In the genomic region with DNA sequence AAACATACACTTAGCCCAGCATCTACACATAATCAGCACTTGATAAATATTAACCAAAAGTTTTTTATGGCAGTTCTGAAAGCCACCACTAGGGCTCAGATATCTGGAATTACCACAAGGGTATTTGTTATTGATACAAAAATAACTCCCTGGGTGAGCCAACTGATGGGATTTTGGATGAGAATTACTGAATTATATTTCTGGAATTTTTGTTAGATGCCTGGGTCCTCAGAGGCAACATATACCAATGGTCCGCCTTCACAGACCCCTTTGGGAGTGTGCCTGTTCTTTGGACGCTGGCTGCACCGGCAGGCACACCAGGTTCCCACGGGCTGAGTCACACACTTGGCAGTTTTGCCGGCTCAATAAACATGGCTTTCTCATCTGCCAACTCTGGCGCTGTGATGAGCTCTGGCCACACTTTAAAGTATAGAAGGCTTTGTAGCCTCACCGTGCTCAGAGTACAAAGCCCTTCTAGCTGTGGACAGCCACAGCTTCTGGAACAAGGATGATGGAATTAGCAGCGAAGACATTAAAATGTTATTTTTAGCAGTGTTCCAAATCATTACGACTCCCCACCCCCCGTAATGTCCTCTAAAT, we compare ENCODE assay signal across 9 cellular contexts. TPM values are rescaled to one million over a fixed set of nuclear protein-coding genes. Genes with fewer than 3 reads are reported as not detected.
DNase-seq lines count a peak whose midpoint lies in the region; ATAC-seq, FAIRE-seq and TF ChIP-seq lines count a peak whose summit lies in the region.
"Had no signal": no experiment of that assay in that cellular context is flagged by ENCODE, and none has a peak within 500 bp of the region (broad histone marks: within the 10 kb centered on the region; RNA-seq: fewer than 3 reads in every experiment).

No MANE protein-coding gene starts in this region.

- TF ChIP-seq EP300 in SK-N-SH (IDR thresholded peaks at IDR 0.05; ENCODE audit: borderline replicate concordance in 1 of 2, low read depth in 1 of 2, low read length in 1 of 2) = peak in 1 of 2 experiments; percentile 22; a peak in 1 of 4 replicates

- H2AFZ ChIP-seq in SK-N-SH (ENCODE audit: low read depth) = peak overlapping the region; percentile 66; the same call in 1 of the 2 replicates

- H3K79me2 ChIP-seq in SK-N-SH (ENCODE audit: insufficient read depth) = no peaks in the 10 kb centered on the region

- H3K9ac ChIP-seq in SK-N-SH = peak overlapping the region; percentile 12; the same call in 1 of the 2 replicates

- DNase-seq in AG08396 (ENCODE audit: low spot score) = peak; percentile 77
- peak; percentile 76 for DNase-seq in HTR-8/SVneo (ENCODE audit: insufficient read length, low spot score)
- peak; percentile 37 for DNase-seq in SK-N-SH
- peak; percentile 58 for DNase-seq in glomerular endothelial cell (ENCODE audit: extremely low read depth, low read depth, low spot score)
- DNase-seq in pons (ENCODE audit: low spot score) = peak; percentile 66
- DNase-seq in stimulated activated naive CD8-positive, alpha-beta T cell treated with anti-CD3 and anti-CD28 coated beads, Interleukin-15, Interleukin-2, amounts not matched to agents 100 U/mL and 50 U/mL, for 24 hours = no peak
- no peak for DNase-seq in SKM-1 treated with dmso at 0.1 percent for 144 hours (lab: John Stamatoyannopoulos, UW; ENCODE audit: unreplicated experiment)

- peak overlapping the region; percentile 44 for H3K4me2 ChIP-seq in SK-N-SH

- peak overlapping the region in 1 of 2 experiments; percentile 27; a peak in 1 of 4 replicates for H3K4me3 ChIP-seq in SK-N-SH (ENCODE audit: low read depth in 2 of 2, low read length in 1 of 2)

- peaks cover 9% of the 10 kb centered on the region for H3F3A ChIP-seq in SK-N-SH (replicated peaks; ENCODE audit: insufficient read depth)

- TF ChIP-seq RAD21 in SK-N-SH (IDR thresholded peaks at IDR 0.05; ENCODE audit: low read length) = peak; percentile 15; the same call in 1 of the 2 replicates

- CTCF ChIA-PET in SK-N-SH (lab: Yijun Ruan, JAX) = interaction anchor here (0.6 to 1.1 kb wide), 8 partner anchors 10 to 223 kb away, joined by 3 to 5 read pairs (median 3); no protein-coding TSS in a partner anchor

- H3K9me2 ChIP-seq in SK-N-SH = no peaks in the 10 kb centered on the region

- H3K9me3 ChIP-seq in SK-N-SH = no peaks in the 10 kb centered on the region

- FAIRE-seq in HTR-8/SVneo (lab: Jason Lieb, UNC) = peak; percentile 91
- FAIRE-seq: GM18507 had no signal

- ATAC-seq in stimulated activated naive CD8-positive, alpha-beta T cell treated with anti-CD3 and anti-CD28 coated beads, Interleukin-15, Interleukin-2, amounts not matched to agents 100 U/mL and 50 U/mL, for 24 hours = no peak
- ATAC-seq in GM21367 (IDR thresholded peaks at IDR 0.05; ENCODE audit: unreplicated experiment) = no peak

- H3K27ac ChIP-seq in SK-N-SH (ENCODE audit: low read depth in 2 of 2, low read length in 1 of 2) = peak overlapping the region in 1 of 2 experiments; percentile 85; a peak in 2 of 4 replicates

- H4K20me1 ChIP-seq in SK-N-SH (ENCODE audit: insufficient read depth) = no peaks in the 10 kb centered on the region

- H3K27me3 ChIP-seq in SK-N-SH (ENCODE audit: insufficient read depth) = no peaks in the 10 kb centered on the region

- peaks cover 0 to 2% of the 10 kb centered on the region in 2 experiments; a peak in 3 of 4 replicates for H3K4me1 ChIP-seq in SK-N-SH (ENCODE audit: control insufficient read depth in 1 of 2, insufficient read depth in 2 of 2, low read depth in 1 of 2, low read length in 1 of 2)

- WGBS in SK-N-SH (ENCODE audit: low lambda C conversion rate) = 31% methylated on average over 10 of the region's 10 CpGs

- no peaks in the 10 kb centered on the region for H3K36me3 ChIP-seq in SK-N-SH (replicated peaks in 1 of 2; ENCODE audit: control insufficient read depth in 1 of 2, insufficient read depth in 2 of 2, low read length in 1 of 2)

- TF ChIP-seq CTCF in SK-N-SH (IDR thresholded peaks at IDR 0.05) = peak; percentile 99

- POLR2A ChIA-PET in SK-N-SH (lab: Yijun Ruan, JAX) = no interaction called here

TF ChIP-seq in SK-N-SH, 30 proteins besides CTCF, POLR2A, EP300 and RAD21 (continues in another document):
- TF ChIP-seq EZH2phosphoT487 (IDR thresholded peaks at IDR 0.05; ENCODE audit: borderline replicate concordance, low read depth) (no peak), FOXM1 (IDR thresholded peaks at IDR 0.05; ENCODE audit: low read depth) (no peak), POLR2AphosphoS5 (IDR thresholded peaks at IDR 0.05; ENCODE audit: low read depth, low read length) (no peak; the same call in 1 of the 2 replicates), FOXJ3 (CRISPR knock-in tag; IDR thresholded peaks at IDR 0.05) (no peak), ZBTB33 (IDR thresholded peaks at IDR 0.05; ENCODE audit: borderline replicate concordance, low read depth) (no peak), YY1 (IDR thresholded peaks at IDR 0.05; ENCODE audit: low read depth) (peak; percentile 74), REST (IDR thresholded peaks at IDR 0.05; ENCODE audit: low read depth, low read length) (no peak), SIN3A (IDR thresholded peaks at IDR 0.05; ENCODE audit: borderline replicate concordance, low read depth, low read length) (0 out of 2 replicates have a peak, but pooled peaks have one; percentile 16), GATA2 (CRISPR knock-in tag; IDR thresholded peaks at IDR 0.05) (no peak), TCF12 (IDR thresholded peaks at IDR 0.05) (peak; percentile 64; the same call in 1 of the 2 replicates), MAX (IDR thresholded peaks at IDR 0.05; ENCODE audit: low read depth) (peak; percentile 56), GABPA (IDR thresholded peaks at IDR 0.05; ENCODE audit: low read depth) (no peak), TEAD4 (IDR thresholded peaks at IDR 0.05; ENCODE audit: borderline replicate concordance, insufficient read depth) (no peak), ELF1 (IDR thresholded peaks at IDR 0.05) (no peak), RCOR1 (IDR thresholded peaks at IDR 0.05; ENCODE audit: low read length) (no peak), MXI1 (IDR thresholded peaks at IDR 0.05; ENCODE audit: low read depth, low read length) (no peak), NFIC (IDR thresholded peaks at IDR 0.05; ENCODE audit: borderline replicate concordance) (peak; percentile 86), FOSL2 (IDR thresholded peaks at IDR 0.05; ENCODE audit: borderline replicate concordance, low read depth) (peak; percentile 92), NRF1 (IDR thresholded peaks at IDR 0.05; ENCODE audit: low read depth, low read length) (no peak), JUND (IDR thresholded peaks at IDR 0.05) (peak; percentile 85)
- TF ChIP-seq, protein P1, sequence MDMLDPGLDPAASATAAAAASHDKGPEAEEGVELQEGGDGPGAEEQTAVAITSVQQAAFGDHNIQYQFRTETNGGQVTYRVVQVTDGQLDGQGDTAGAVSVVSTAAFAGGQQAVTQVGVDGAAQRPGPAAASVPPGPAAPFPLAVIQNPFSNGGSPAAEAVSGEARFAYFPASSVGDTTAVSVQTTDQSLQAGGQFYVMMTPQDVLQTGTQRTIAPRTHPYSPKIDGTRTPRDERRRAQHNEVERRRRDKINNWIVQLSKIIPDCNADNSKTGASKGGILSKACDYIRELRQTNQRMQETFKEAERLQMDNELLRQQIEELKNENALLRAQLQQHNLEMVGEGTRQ (IDR thresholded peaks at IDR 0.05; ENCODE audit: borderline replicate concordance, low read depth, low read length) = no peak

RNA-seq across cellular contexts. Expression of gene EEPD1, which starts 24.5 kb away (rescaled TPM):
- 2.4 and 5.0 TPM in 2 replicates for polyA plus RNA-seq in SK-N-SH (2012; rRNA removed)
- polyA plus RNA-seq in SK-N-SH (2012; cell fraction: cytosol; rRNA removed) = 2.5 and 5.2 TPM in 2 replicates
- 9.3 and 11.4 TPM in 2 replicates for polyA plus RNA-seq in SK-N-SH (2012; cell fraction: nucleus; rRNA removed)
- 4.7 and 6.2 TPM in 2 replicates for total RNA-seq in glomerular endothelial cell

Comparison
In these comparisons a context has a peak if more than half of its experiments do, and no peak if none do; other contexts are left out.
1. DNase-seq: peak in AG08396 (single experiment), HTR-8/SVneo (single experiment), SK-N-SH (single experiment), glomerular endothelial cell (single experiment) and pons (single experiment); none in stimulated activated naive CD8-positive, alpha-beta T cell treated with anti-CD3 and anti-CD28 coated beads, Interleukin-15, Interleukin-2, amounts not matched to agents 100 U/mL and 50 U/mL, for 24 hours (single experiment) and SKM-1 treated with dmso at 0.1 percent for 144 hours (single experiment).